ENCODE assay signal across 13 cellular contexts in genomic region chr4:73944061-73944875, GRCh38. TPM values are rescaled to one million over a fixed set of nuclear protein-coding genes. Genes with fewer than 3 reads are reported as not detected.
A peak's percentile ranks its signal among the peaks of the same experiment; 100 is the strongest.
DNase-seq lines count a peak whose midpoint lies in the region; ATAC-seq, FAIRE-seq and TF ChIP-seq lines count a peak whose summit lies in the region.
"Had no signal": no experiment of that assay in that cellular context is flagged by ENCODE, and none has a peak within 500 bp of the region (broad histone marks: within the 10 kb centered on the region; RNA-seq: fewer than 3 reads in every experiment).

No MANE protein-coding gene starts in this region.

- ATAC-seq in left ventricle myocardium superior: no peak
- ATAC-seq: naive thymus-derived CD8-positive, alpha-beta T cell had no signal

- no peaks in the 10 kb centered on the region for H3K36me3 ChIP-seq in astrocyte (ENCODE audit: insufficient read depth, low read length)

- H3K36me3 Mint-ChIP-seq in CD14-positive monocyte: peaks cover 0 to 5% of the 10 kb centered on the region in 2 donors
- H3K36me3 Mint-ChIP-seq in astrocyte (ENCODE audit: low read depth, unreplicated experiment): no peaks in the 10 kb centered on the region
- H3K36me3 Mint-ChIP-seq in progenitor cell of endocrine pancreas (ENCODE audit: insufficient read depth): no peaks in the 10 kb centered on the region
- H3K36me3 Mint-ChIP-seq: activated naive CD8-positive, alpha-beta T cell had no signal

- TF ChIP-seq CTCF in CD14-positive monocyte (IDR thresholded peaks at IDR 0.05) (no peak), astrocyte (IDR thresholded peaks at IDR 0.05; ENCODE audit: insufficient read depth, low read depth, low read length) (no peak), progenitor cell of endocrine pancreas (IDR thresholded peaks at IDR 0.05; ENCODE audit: unreplicated experiment) (no peak)

- no peak for FAIRE-seq in astrocyte (lab: Jason Lieb, UNC)
- FAIRE-seq: G401.6 had no signal

- H3K9me3 Mint-ChIP-seq in CD14-positive monocyte: peaks cover 0 to 9% (median 5%) of the 10 kb centered on the region in 7 donors
- no peaks in the 10 kb centered on the region for H3K9me3 Mint-ChIP-seq in astrocyte (ENCODE audit: unreplicated experiment)
- peaks cover 1% of the 10 kb centered on the region for H3K9me3 Mint-ChIP-seq in progenitor cell of endocrine pancreas (ENCODE audit: low read depth)
- H3K9me3 Mint-ChIP-seq: naive thymus-derived CD8-positive, alpha-beta T cell had no signal

- peaks cover 19% of the 10 kb centered on the region for H3K27me3 ChIP-seq in astrocyte (ENCODE audit: insufficient read depth, low read length)

- H3K4me1 Mint-ChIP-seq in CD14-positive monocyte: peaks cover 5% of the 10 kb centered on the region
- no peaks in the 10 kb centered on the region for H3K4me1 Mint-ChIP-seq in astrocyte (ENCODE audit: low read depth, unreplicated experiment)
- H3K4me1 Mint-ChIP-seq in progenitor cell of endocrine pancreas (ENCODE audit: low read depth): peaks cover 52% of the 10 kb centered on the region
- H3K4me1 Mint-ChIP-seq: naive thymus-derived CD8-positive, alpha-beta T cell had no signal

- peaks cover 3% of the 10 kb centered on the region for H3K4me1 ChIP-seq in astrocyte (ENCODE audit: insufficient read depth, low read length)

- peak overlapping the region; percentile 51 to 84 for H3K4me3 Mint-ChIP-seq in CD14-positive monocyte
- peak overlapping the region; percentile 66 for H3K4me3 Mint-ChIP-seq in astrocyte (ENCODE audit: unreplicated experiment)
- peak overlapping the region; percentile 77 for H3K4me3 Mint-ChIP-seq in progenitor cell of endocrine pancreas (ENCODE audit: low read depth)
- H3K4me3 Mint-ChIP-seq: activated naive CD8-positive, alpha-beta T cell; naive thymus-derived CD8-positive, alpha-beta T cell had no signal

- no peaks in the 10 kb centered on the region for H3K9me3 ChIP-seq in astrocyte (ENCODE audit: insufficient read depth, low read depth, low read length)

- peak overlapping the region; percentile 54 for H2AFZ ChIP-seq in astrocyte (ENCODE audit: low read depth, low read length)

- no peak overlapping the region for H3K9ac ChIP-seq in astrocyte (ENCODE audit: low read length)

- no peak overlapping the region for H3K27ac ChIP-seq in astrocyte (ENCODE audit: low read depth, low read length)

- H3K27me3 Mint-ChIP-seq in CD14-positive monocyte (ENCODE audit: low read depth in 3 of 3) (peaks cover 33 to 50% (median 47%) of the 10 kb centered on the region in 3 donors), astrocyte (ENCODE audit: low read depth, unreplicated experiment) (peaks cover 50% of the 10 kb centered on the region), progenitor cell of endocrine pancreas (peaks cover 27% of the 10 kb centered on the region)

- no peaks in the 10 kb centered on the region for H4K20me1 ChIP-seq in astrocyte (ENCODE audit: insufficient read depth, low read length)

- H3K4me2 ChIP-seq in astrocyte (ENCODE audit: low read length): peak overlapping the region; percentile 82

- intact Hi-C loops in CD14-positive monocyte (cut with micrococcal nuclease): no loop called here
- intact Hi-C loops in left ventricle myocardium superior (cut with micrococcal nuclease): no loop called here
- intact Hi-C loops in head of caudate nucleus (cut with DNase I): no loop called here

- DNase-seq in CD14-positive monocyte (ENCODE audit: low spot score) (no peak), astrocyte (ENCODE audit: low read depth) (no peak), left ventricle myocardium superior (peak; percentile 37), progenitor cell of endocrine pancreas (ENCODE audit: low spot score, unreplicated experiment) (no peak), T-helper 2 cell (no peak), globus pallidus (ENCODE audit: low spot score) (no peak), head of caudate nucleus (no peak), NCI-H510A (lab: John Stamatoyannopoulos, UW) (no peak)
- DNase-seq: naive thymus-derived CD8-positive, alpha-beta T cell had no signal

- H3K4me3 ChIP-seq in astrocyte (ENCODE audit: insufficient read depth, low read depth, low read length): peak overlapping the region; percentile 44

- H3K79me2 ChIP-seq in astrocyte (ENCODE audit: insufficient read depth, low read length): no peaks in the 10 kb centered on the region

- H3K27ac Mint-ChIP-seq in CD14-positive monocyte (no peak overlapping the region), astrocyte (ENCODE audit: unreplicated experiment) (no peak overlapping the region), progenitor cell of endocrine pancreas (no peak overlapping the region)
- H3K27ac Mint-ChIP-seq: activated naive CD8-positive, alpha-beta T cell; naive thymus-derived CD8-positive, alpha-beta T cell had no signal

RNA-seq across cellular contexts. Expression of gene PF4, which starts 37.6 kb away (rescaled TPM):
- 10 to 100 TPM in 1 of 2 donors, 1 to 10 TPM in 1; 8.6 to 30.1 TPM for polyA plus RNA-seq in CD14-positive monocyte
- total RNA-seq in astrocyte: not detected in 2 replicates
- total RNA-seq in left ventricle myocardium superior: not detected
- 1.2 TPM in 1 of 2 replicates, not detected in the other for total RNA-seq in progenitor cell of endocrine pancreas
- total RNA-seq: M059J; naive thymus-derived CD8-positive, alpha-beta T cell; subcutaneous adipose tissue had no signal
- polyA plus RNA-seq: naive thymus-derived CD8-positive, alpha-beta T cell had no signal

RNA-seq across cellular contexts. Expression of gene PPBP, which starts 43.7 kb away (rescaled TPM):
- 10 to 100 TPM; 16.3 to 63.1 TPM for polyA plus RNA-seq in CD14-positive monocyte
- total RNA-seq in astrocyte (not detected in 2 replicates), left ventricle myocardium superior (0.74 TPM), progenitor cell of endocrine pancreas (not detected in 2 replicates)
- total RNA-seq: M059J; naive thymus-derived CD8-positive, alpha-beta T cell had no signal

RNA-seq across cellular contexts. Expression of gene CXCL5, which starts 54.2 kb away (rescaled TPM):
- under 1 TPM in 1 of 2 donors, not detected in 1; 0.15 TPM for polyA plus RNA-seq in CD14-positive monocyte
- total RNA-seq in astrocyte (0.61 and 0.99 TPM in 2 replicates), left ventricle myocardium superior (not detected), progenitor cell of endocrine pancreas (0.34 and 0.58 TPM in 2 replicates)
- total RNA-seq: naive thymus-derived CD8-positive, alpha-beta T cell had no signal
- polyA plus RNA-seq: naive thymus-derived CD8-positive, alpha-beta T cell had no signal
